Comparison of ENCODE assay signal across 2 cellular contexts in genomic region chr20:45059022-45059728, GRCh38.
TF ChIP-seq lines count a peak whose summit lies in the region.

No MANE protein-coding gene starts in this region.

TF ChIP-seq in HCT116, 20 proteins besides CTCF, POLR2A, EP300 and RAD21 (continued from another document):
- TF ChIP-seq EZH2phosphoT487 (IDR thresholded peaks at IDR 0.05; ENCODE audit: borderline replicate concordance) (no peak), REST (IDR thresholded peaks at IDR 0.05; ENCODE audit: low read depth) (no peak), CEBPB (IDR thresholded peaks at IDR 0.05; ENCODE audit: low read depth) (0 out of 2 replicates have a peak, but pooled peaks have one; percentile 21), YY1 (IDR thresholded peaks at IDR 0.05; ENCODE audit: extremely low read depth, insufficient replicate concordance, low read depth, low read length) (no peak)

TF ChIP-seq in SK-N-SH treated with all-trans-retinoic acid at 6 μM for 48 hours, 23 proteins besides CTCF, POLR2A, EP300 and RAD21 (continued from another document):
- TF ChIP-seq PPARA (CRISPR knock-in tag; IDR thresholded peaks at IDR 0.05; ENCODE audit: borderline replicate concordance): no peak
- no peak for TF ChIP-seq ZNF565 (CRISPR knock-in tag; conservative IDR thresholded peaks at IDR 0.05; ENCODE audit: low read depth)
- no peak for TF ChIP-seq TOX (CRISPR knock-in tag; IDR thresholded peaks at IDR 0.05; ENCODE audit: borderline replicate concordance)
- TF ChIP-seq POU6F1 (CRISPR knock-in tag; IDR thresholded peaks at IDR 0.05; ENCODE audit: borderline replicate concordance, low read depth): no peak
- TF ChIP-seq BACH2 (CRISPR knock-in tag; IDR thresholded peaks at IDR 0.05; ENCODE audit: borderline replicate concordance): no peak
- no peak for TF ChIP-seq ZNF70 (CRISPR knock-in tag; IDR thresholded peaks at IDR 0.05)
- TF ChIP-seq CREB5 (CRISPR knock-in tag; IDR thresholded peaks at IDR 0.05; ENCODE audit: low read depth): no peak
- no peak for TF ChIP-seq TSHZ2 (CRISPR knock-in tag; IDR thresholded peaks at IDR 0.05)
